Comparison of ENCODE assay signal across 18 cellular contexts in genomic region chr14:23436327-23437141, GRCh38. TPM values are rescaled to one million over a fixed set of nuclear protein-coding genes. Genes with fewer than 3 reads are reported as not detected.
DNase-seq lines count a peak whose midpoint lies in the region; ATAC-seq and TF ChIP-seq lines count a peak whose summit lies in the region.
"Had no signal": no experiment of that assay in that cellular context is flagged by ENCODE, and none has a peak within 500 bp of the region (broad histone marks: within the 10 kb centered on the region; RNA-seq: fewer than 3 reads in every experiment).

No MANE protein-coding gene starts in this region.

- H3K27ac ChIP-seq in heart left ventricle (peak overlapping the region in 8 of 12 donors; percentile 73 to 97 (median 89)), aorta (ENCODE audit: low read depth in 1 of 2, low read length in 2 of 2) (no peak overlapping the region)
- H3K27ac ChIP-seq: tibial nerve had no signal

- no peak for TF ChIP-seq CTCF in heart left ventricle (IDR thresholded peaks at IDR 0.05)
- TF ChIP-seq CTCF in nephron progenitor cell (IDR thresholded peaks at IDR 0.05): no peak

- H3K4me1 Mint-ChIP-seq in nephron progenitor cell: peaks cover 50% of the 10 kb centered on the region

- peaks cover 0 to 34% (median 24%) of the 10 kb centered on the region in 9 donors for H3K36me3 ChIP-seq in heart left ventricle
- H3K36me3 ChIP-seq in aorta (ENCODE audit: control insufficient read depth in 1 of 2, insufficient read depth in 2 of 2, low read length in 1 of 2): no peaks in the 10 kb centered on the region
- H3K36me3 ChIP-seq: tibial nerve had no signal

- no peaks in the 10 kb centered on the region for H3K9me3 Mint-ChIP-seq in nephron progenitor cell

- H3K4me3 ChIP-seq in heart left ventricle (peak overlapping the region in 4 of 12 donors; percentile 19 to 38 (median 30)), aorta (ENCODE audit: low read length in 2 of 2) (no peak overlapping the region)
- H3K4me3 ChIP-seq: smooth muscle cell, tibial nerve had no signal

- H3K4me1 ChIP-seq in heart left ventricle (peaks cover 0 to 51% (median 17%) of the 10 kb centered on the region in 12 donors), aorta (ENCODE audit: control insufficient read depth in 1 of 2, insufficient read depth in 2 of 2, low read length in 2 of 2) (no peaks in the 10 kb centered on the region)
- H3K4me1 ChIP-seq: tibial nerve had no signal

- no peak overlapping the region for H3K27ac Mint-ChIP-seq in nephron progenitor cell

- no peaks in the 10 kb centered on the region for H3K27me3 ChIP-seq in heart left ventricle
- H3K27me3 ChIP-seq in aorta (ENCODE audit: control insufficient read depth in 1 of 2, insufficient read depth in 2 of 2, low read length in 1 of 2): no peaks in the 10 kb centered on the region
- H3K27me3 ChIP-seq: tibial nerve had no signal

- TF ChIP-seq POLR2A in heart left ventricle (IDR thresholded peaks at IDR 0.05): no peak

- DNase-seq in activated effector memory CD4-positive, alpha-beta T cell treated with anti-CD3 and anti-CD28 coated beads, Interleukin-2, amount 50 U/mL, for 16 hours: peak; percentile 46
- DNase-seq in activated effector memory CD4-positive, alpha-beta T cell treated with Interleukin-2 at 50 U/mL for 16 hours: no peak
- DNase-seq in heart left ventricle (peak in 1 of 5 donors; percentile 76), nephron progenitor cell (peak; percentile 30), aorta (no peak)
- DNase-seq in activated naive CD4-positive, alpha-beta T cell treated with anti-CD3 and anti-CD28 coated beads, Interleukin-2, amount 50 U/mL, for 16 hours: no peak
- DNase-seq: activated gamma-delta T cell, cortex of kidney, DMS153, NCI-H510A had no signal

- H3K4me3 Mint-ChIP-seq in nephron progenitor cell: no peak overlapping the region

- intact Hi-C loops in heart left ventricle (cut with DNase I): no loop called here
- intact Hi-C loops in aorta (cut with DNase I): no loop called here

- H3K36me3 Mint-ChIP-seq in nephron progenitor cell (ENCODE audit: low read depth): no peaks in the 10 kb centered on the region

- ATAC-seq in heart left ventricle (peak in 1 of 4 donors; percentile 2), aorta (ENCODE audit: low FRiP score) (peak; percentile 40), HG03342 (IDR thresholded peaks at IDR 0.05; ENCODE audit: unreplicated experiment) (no peak), HG02981 (IDR thresholded peaks at IDR 0.05; ENCODE audit: unreplicated experiment) (no peak)

- H3K27me3 Mint-ChIP-seq in nephron progenitor cell (ENCODE audit: low read depth, poor library complexity): peaks cover 40% of the 10 kb centered on the region

- H3K9me3 ChIP-seq in heart left ventricle (no peaks in the 10 kb centered on the region), aorta (ENCODE audit: control insufficient read depth, low read length) (no peaks in the 10 kb centered on the region)
- H3K9me3 ChIP-seq: tibial nerve had no signal

- WGBS in heart left ventricle, 4 donors: 43 to 52% (median 44%) methylated on average over 14 to 15 of the region's 15 CpGs
- WGBS in aorta, 2 donors: 53 to 57% methylated on average over 15 of the region's 15 CpGs

RNA-seq across cellular contexts. Expression of gene MYH7, which starts 1.1 kb away (rescaled TPM):
- total RNA-seq in heart left ventricle: over 10,000 TPM in 7 of 9 donors, 1,000 to 10,000 TPM in 2; 6,202 to 23,825 (median 18,310) TPM
- polyA plus RNA-seq in heart left ventricle: over 10,000 TPM in 1 of 2 donors, 100 to 1,000 TPM in 1; 727 to 12,111 TPM
- not detected for total RNA-seq in aorta
- 1 to 10 TPM in 1 of 2 donors, under 1 TPM in 1; 0.33 to 1.6 TPM for polyA plus RNA-seq in aorta
- total RNA-seq: fibroblast of villous mesenchyme, lung microvascular endothelial cell, smooth muscle cell had no signal
- polyA plus RNA-seq: AG04450, smooth muscle cell had no signal

RNA-seq across cellular contexts. Expression of gene MYH6, which starts 28.5 kb away (rescaled TPM):
- total RNA-seq in heart left ventricle: 1,000 to 10,000 TPM in 4 of 9 donors, 100 to 1,000 TPM in 4, 10 to 100 TPM in 1; 76.8 to 4,027 (median 602) TPM
- 1,000 to 10,000 TPM; 1,673 to 5,104 TPM for polyA plus RNA-seq in heart left ventricle
- total RNA-seq in aorta: not detected
- polyA plus RNA-seq in aorta: 10 to 100 TPM in 1 of 2 donors, under 1 TPM in 1; 0.67 to 11.5 TPM
- total RNA-seq: fibroblast of villous mesenchyme, LHCN-M2, lung microvascular endothelial cell, smooth muscle cell had no signal
- polyA plus RNA-seq: AG04450 had no signal

RNA-seq across cellular contexts. Expression of gene NGDN, which starts 33.0 kb away (rescaled TPM):
- 10 to 100 TPM; 16.5 to 23.4 (median 18.7) TPM for total RNA-seq in heart left ventricle
- polyA plus RNA-seq in heart left ventricle: 10 to 100 TPM; 17.8 to 43.4 TPM
- total RNA-seq in aorta: 10 to 100 TPM; 30.8 to 34.5 TPM
- polyA plus RNA-seq in aorta: 10 to 100 TPM; 36.6 to 41.7 TPM

RNA-seq across cellular contexts. Expression of gene CMTM5, which starts 59.7 kb away (rescaled TPM):
- total RNA-seq in heart left ventricle (under 1 TPM in 5 of 9 donors, not detected in 4; 0.32 to 0.92 (median 0.64) TPM), aorta (1 to 10 TPM in 1 of 2 donors, not detected in 1; 4.1 TPM)
- polyA plus RNA-seq in heart left ventricle (1 to 10 TPM; 1.6 to 1.8 TPM), aorta (1 to 10 TPM in 1 of 2 donors, under 1 TPM in 1; 0.50 to 1.5 TPM)
- total RNA-seq: fibroblast of villous mesenchyme, LHCN-M2, lung microvascular endothelial cell, smooth muscle cell had no signal

Comparison
In these comparisons a context has a peak if more than half of its experiments do, and no peak if none do; other contexts are left out.
1. DNase-seq: peak in activated effector memory CD4-positive, alpha-beta T cell treated with anti-CD3 and anti-CD28 coated beads, Interleukin-2, amount 50 U/mL, for 16 hours (single experiment) and nephron progenitor cell (single experiment); none in activated effector memory CD4-positive, alpha-beta T cell treated with Interleukin-2 at 50 U/mL for 16 hours (single experiment), aorta (0 of 2) and activated naive CD4-positive, alpha-beta T cell treated with anti-CD3 and anti-CD28 coated beads, Interleukin-2, amount 50 U/mL, for 16 hours (single experiment).
2. H3K27ac ChIP-seq: peak in heart left ventricle (8 of 12); none in aorta (0 of 2).
3. RNA of gene MYH7, which starts 1.1 kb away (total RNA-seq): 6,202 to 23,825 TPM in heart left ventricle; not detected in aorta; every median in the first group is over 1,000 times any median in the second.
4. RNA of gene MYH6, which starts 28.5 kb away (total RNA-seq): 76.8 to 4,027 TPM in heart left ventricle; not detected in aorta; every median in the first group is over 10 times any median in the second.